In the genomic region with DNA sequence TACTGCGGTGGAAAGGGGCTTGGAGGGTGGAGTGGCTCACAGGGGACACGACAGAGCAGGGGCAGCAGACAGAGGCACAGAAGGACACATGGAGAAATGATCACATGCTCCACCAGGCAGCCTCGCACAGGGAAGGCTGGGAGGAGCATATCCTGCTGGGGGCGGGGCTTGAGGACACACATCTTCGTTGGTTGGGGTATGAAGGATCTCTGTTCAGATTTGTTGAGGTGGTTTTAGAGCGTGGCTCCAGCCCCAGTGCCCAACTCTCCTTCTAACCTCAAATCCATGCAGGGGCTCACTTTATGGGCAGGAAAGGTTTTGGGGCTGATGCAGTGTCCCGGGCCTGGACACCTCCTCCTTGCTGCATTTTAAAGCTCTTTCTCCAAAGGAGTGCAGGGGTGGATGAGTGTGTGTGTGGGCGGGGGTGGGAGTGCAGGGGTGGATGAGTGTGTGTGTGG, we compare ENCODE assay signal across 8 cellular contexts. TPM values are rescaled to one million over a fixed set of nuclear protein-coding genes. Genes with fewer than 3 reads are reported as not detected.
DNase-seq lines count a peak whose midpoint lies in the region; ATAC-seq, FAIRE-seq and TF ChIP-seq lines count a peak whose summit lies in the region.

No MANE protein-coding gene starts in this region.

- H3K27ac ChIP-seq in breast epithelium (peak overlapping the region; percentile 60 to 89), small intestine (ENCODE audit: low read depth in 1 of 2, low read length in 1 of 2) (peak overlapping the region in 1 of 2 donors; percentile 9)

- H3K27me3 Mint-ChIP-seq in T-helper 1 cell treated with Interleukin-12 subunit alpha and Interleukin-12 subunit beta and Interleukin-4 antibody, amounts not matched to agents 30 μg/mL and 1 μg/mL, for 36 hours (ENCODE audit: low read depth) = peaks cover 68% of the 10 kb centered on the region

- no peaks in the 10 kb centered on the region for H3K9me3 ChIP-seq in breast epithelium
- no peaks in the 10 kb centered on the region for H3K9me3 ChIP-seq in small intestine (ENCODE audit: control insufficient read depth, low read depth)

- no peaks in the 10 kb centered on the region for H3K36me3 Mint-ChIP-seq in T-helper 1 cell treated with Interleukin-12 subunit alpha and Interleukin-12 subunit beta and Interleukin-4 antibody, amounts not matched to agents 30 μg/mL and 1 μg/mL, for 36 hours (ENCODE audit: low read depth)

- H3K27me3 ChIP-seq in breast epithelium (peaks cover 5 to 14% of the 10 kb centered on the region in 2 donors), small intestine (ENCODE audit: control insufficient read depth in 2 of 2, insufficient read depth in 2 of 2, low read length in 2 of 2) (peaks cover 0 to 2% of the 10 kb centered on the region in 2 donors)

- H3K4me3 ChIP-seq in breast epithelium (peak overlapping the region in 2 of 3 donors; percentile 84 to 88), small intestine (ENCODE audit: low read depth in 1 of 2, low read length in 2 of 2) (no peak overlapping the region)

- no peaks in the 10 kb centered on the region for H3K9me3 Mint-ChIP-seq in T-helper 1 cell treated with Interleukin-12 subunit alpha and Interleukin-12 subunit beta and Interleukin-4 antibody, amounts not matched to agents 30 μg/mL and 1 μg/mL, for 36 hours

- no peak for TF ChIP-seq POLR2A in breast epithelium (IDR thresholded peaks at IDR 0.05)

- TF ChIP-seq CTCF in breast epithelium (IDR thresholded peaks at IDR 0.05) (no peak), GM10248 (IDR thresholded peaks at IDR 0.05; ENCODE audit: control extremely low read depth, extremely low read depth, low read depth, missing control alignments) (no peak)

- H3K4me1 ChIP-seq in breast epithelium = peaks cover 0 to 14% of the 10 kb centered on the region in 2 donors
- peaks cover 0 to 7% of the 10 kb centered on the region in 2 donors for H3K4me1 ChIP-seq in small intestine (ENCODE audit: control insufficient read depth in 2 of 2, insufficient read depth in 1 of 2, low read depth in 1 of 2, low read length in 1 of 2)

- POLR2A ChIA-PET in GM10248 (lab: Yijun Ruan, JAX) = no interaction called here

- H3K4me1 Mint-ChIP-seq in T-helper 1 cell treated with Interleukin-12 subunit alpha and Interleukin-12 subunit beta and Interleukin-4 antibody, amounts not matched to agents 30 μg/mL and 1 μg/mL, for 36 hours (ENCODE audit: low read depth) = peaks cover 18% of the 10 kb centered on the region

- DNase-seq in DMS79 (lab: John Stamatoyannopoulos, UW) (peak; percentile 84), NCI-H1417 (lab: John Stamatoyannopoulos, UW) (peak; percentile 87 to 95 (median 89)), breast epithelium (ENCODE audit: low spot score in 2 of 2) (peak; percentile 74 to 76), iPS-NIHi7 (ENCODE audit: extremely low spot score) (peak; percentile 82), small intestine (peak; percentile 60), GM10248 (ENCODE audit: extremely low spot score) (no peak)

- no peaks in the 10 kb centered on the region for H3K36me3 ChIP-seq in breast epithelium
- no peaks in the 10 kb centered on the region for H3K36me3 ChIP-seq in small intestine (ENCODE audit: control insufficient read depth in 2 of 2, insufficient read depth in 2 of 2, low read length in 2 of 2)

- no peak for FAIRE-seq in small intestine (lab: Jason Lieb, UNC)

- CTCF ChIA-PET in GM10248 (lab: Yijun Ruan, JAX) = interaction anchor here (0.8 to 7.6 kb wide), 6 partner anchors 7 to 74 kb away, joined by 3 to 60 read pairs (median 19); a partner anchor contains a TSS

- WGBS in small intestine, 3 donors = 5 to 13% (median 7%) methylated on average over 8 of the region's 8 CpGs

- peak overlapping the region; percentile 62 for H3K4me3 Mint-ChIP-seq in T-helper 1 cell treated with Interleukin-12 subunit alpha and Interleukin-12 subunit beta and Interleukin-4 antibody, amounts not matched to agents 30 μg/mL and 1 μg/mL, for 36 hours

- intact Hi-C loops in breast epithelium (cut with DNase I; ENCODE audit: low total_unique reads) = loop anchor here (10.0 kb wide), 1 partner anchor 213 kb away; no protein-coding TSS in a partner anchor

- H3K27ac Mint-ChIP-seq in T-helper 1 cell treated with Interleukin-12 subunit alpha and Interleukin-12 subunit beta and Interleukin-4 antibody, amounts not matched to agents 30 μg/mL and 1 μg/mL, for 36 hours = peak overlapping the region; percentile 32

- ATAC-seq in GM21576 (IDR thresholded peaks at IDR 0.05; ENCODE audit: unreplicated experiment) = no peak

RNA-seq across cellular contexts. Expression of a gene that starts 0.7 kb away (rescaled TPM):
- total RNA-seq in breast epithelium = 10 to 100 TPM in 2 of 3 donors, 1 to 10 TPM in 1; 7.5 to 29.5 (median 10.1) TPM
- 1 to 10 TPM in 2 of 3 donors, under 1 TPM in 1; 0.89 to 7.1 (median 2.7) TPM for polyA plus RNA-seq in small intestine

RNA-seq across cellular contexts. Expression of a gene that starts 5.8 kb away (rescaled TPM):
- 1 to 10 TPM; 2.6 to 4.2 (median 4.1) TPM for total RNA-seq in breast epithelium
- 1 to 10 TPM in 2 of 3 donors, not detected in 1; 1.1 to 6.7 TPM for polyA plus RNA-seq in small intestine

RNA-seq across cellular contexts. Expression of a gene that starts 13.3 kb away (rescaled TPM):
- total RNA-seq in breast epithelium = 1 to 10 TPM in 2 of 3 donors, under 1 TPM in 1; 0.80 to 3.3 (median 2.2) TPM
- polyA plus RNA-seq in small intestine = 1 to 10 TPM in 2 of 3 donors, not detected in 1; 1.0 to 3.2 TPM

RNA-seq across cellular contexts. Expression of a gene that starts 23.6 kb away (rescaled TPM):
- total RNA-seq in breast epithelium = 1 to 10 TPM in 2 of 3 donors, under 1 TPM in 1; 0.33 to 3.0 (median 1.8) TPM
- polyA plus RNA-seq in small intestine = 10 to 100 TPM; 46.7 to 99.1 (median 51.3) TPM

RNA-seq across cellular contexts. Expression of a gene that starts 24.5 kb away (rescaled TPM):
- total RNA-seq in breast epithelium = 10 to 100 TPM; 32.6 to 52.8 (median 34.7) TPM
- 10 to 100 TPM; 31.9 to 54.0 (median 33.3) TPM for polyA plus RNA-seq in small intestine

Comparison
In these comparisons a context has a peak if more than half of its experiments do, and no peak if none do; other contexts are left out.
1. H3K4me3 ChIP-seq: peak in breast epithelium (2 of 3); none in small intestine (0 of 2).